1 cellular context compared by ENCODE assay signal in the genomic region with DNA sequence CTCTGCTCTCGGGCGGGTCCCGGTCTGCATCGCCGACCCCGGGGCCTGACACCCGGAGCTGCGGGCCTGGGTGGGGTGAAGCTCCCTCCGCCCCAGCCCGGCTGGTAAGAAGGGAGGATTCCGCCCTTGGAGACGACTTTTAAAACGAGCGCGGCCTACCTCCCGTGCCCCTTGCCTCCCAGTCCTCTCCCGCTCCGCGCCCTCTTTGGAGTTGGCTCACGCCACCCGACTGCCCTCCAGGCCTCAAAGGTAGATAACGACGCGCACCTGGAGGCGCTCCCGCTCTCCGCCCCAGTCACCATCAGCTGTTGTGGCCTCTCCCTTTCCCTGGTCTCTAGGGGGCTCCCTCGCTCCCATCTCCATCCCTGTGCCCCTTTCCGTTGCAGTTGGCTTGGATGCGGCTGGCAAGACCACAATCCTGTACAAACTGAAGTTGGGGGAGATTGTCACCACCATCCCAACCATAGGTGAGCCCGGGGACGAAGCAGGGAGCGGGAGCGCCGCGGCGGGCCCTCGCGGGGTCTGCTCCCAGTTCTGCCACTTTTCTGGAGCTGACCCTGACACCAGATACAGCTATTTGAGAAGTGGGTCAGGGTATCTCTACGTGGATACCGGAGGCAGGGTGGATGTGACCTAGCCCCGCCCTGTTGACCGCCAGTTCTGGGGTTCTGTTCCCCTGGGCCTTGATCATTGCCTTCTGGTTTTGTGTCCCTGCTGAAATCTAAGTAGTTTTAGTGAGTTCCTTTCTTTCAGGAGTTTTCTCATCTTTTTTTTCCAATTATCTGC.
A peak's percentile ranks its signal among the peaks of the same experiment; 100 is the strongest.
TF ChIP-seq lines count a peak whose summit lies in the region.

No MANE protein-coding gene starts in this region.

TF ChIP-seq in HepG2, 621 proteins besides CTCF, POLR2A, EP300 and RAD21 (continued from another document and continues in another):
- TF ChIP-seq, protein P1, sequence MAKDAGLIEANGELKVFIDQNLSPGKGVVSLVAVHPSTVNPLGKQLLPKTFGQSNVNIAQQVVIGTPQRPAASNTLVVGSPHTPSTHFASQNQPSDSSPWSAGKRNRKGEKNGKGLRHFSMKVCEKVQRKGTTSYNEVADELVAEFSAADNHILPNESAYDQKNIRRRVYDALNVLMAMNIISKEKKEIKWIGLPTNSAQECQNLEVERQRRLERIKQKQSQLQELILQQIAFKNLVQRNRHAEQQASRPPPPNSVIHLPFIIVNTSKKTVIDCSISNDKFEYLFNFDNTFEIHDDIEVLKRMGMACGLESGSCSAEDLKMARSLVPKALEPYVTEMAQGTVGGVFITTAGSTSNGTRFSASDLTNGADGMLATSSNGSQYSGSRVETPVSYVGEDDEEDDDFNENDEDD (CRISPR knock-in tag; IDR thresholded peaks at IDR 0.05; ENCODE audit: borderline replicate concordance): peak; percentile 76; the same call in 1 of the 2 replicates
- TF ChIP-seq, protein P2, sequence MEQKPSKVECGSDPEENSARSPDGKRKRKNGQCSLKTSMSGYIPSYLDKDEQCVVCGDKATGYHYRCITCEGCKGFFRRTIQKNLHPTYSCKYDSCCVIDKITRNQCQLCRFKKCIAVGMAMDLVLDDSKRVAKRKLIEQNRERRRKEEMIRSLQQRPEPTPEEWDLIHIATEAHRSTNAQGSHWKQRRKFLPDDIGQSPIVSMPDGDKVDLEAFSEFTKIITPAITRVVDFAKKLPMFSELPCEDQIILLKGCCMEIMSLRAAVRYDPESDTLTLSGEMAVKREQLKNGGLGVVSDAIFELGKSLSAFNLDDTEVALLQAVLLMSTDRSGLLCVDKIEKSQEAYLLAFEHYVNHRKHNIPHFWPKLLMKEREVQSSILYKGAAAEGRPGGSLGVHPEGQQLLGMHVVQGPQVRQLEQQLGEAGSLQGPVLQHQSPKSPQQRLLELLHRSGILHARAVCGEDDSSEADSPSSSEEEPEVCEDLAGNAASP (CRISPR knock-in tag; IDR thresholded peaks at IDR 0.05; ENCODE audit: borderline replicate concordance): peak; percentile 53
- no peak for TF ChIP-seq ATAD3A (CRISPR knock-in tag; IDR thresholded peaks at IDR 0.05)
- no peak for TF ChIP-seq SETDB1 (CRISPR knock-in tag; IDR thresholded peaks at IDR 0.05; ENCODE audit: borderline replicate concordance)
- no peak for TF ChIP-seq ETV5 (CRISPR knock-in tag; IDR thresholded peaks at IDR 0.05; ENCODE audit: borderline replicate concordance)
- TF ChIP-seq NR3C1 (CRISPR knock-in tag; IDR thresholded peaks at IDR 0.05): no peak
- peak; percentile 18; the same call in 1 of the 2 replicates for TF ChIP-seq ETV6 (CRISPR knock-in tag; conservative IDR thresholded peaks at IDR 0.05)
- no peak for TF ChIP-seq BRD4 (CRISPR knock-in tag; IDR thresholded peaks at IDR 0.05)
- TF ChIP-seq CREB1 (IDR thresholded peaks at IDR 0.05): no peak
- TF ChIP-seq CREB1 (CRISPR knock-in tag; IDR thresholded peaks at IDR 0.05): peak; percentile 51
- no peak for TF ChIP-seq U2AF2 (IDR thresholded peaks at IDR 0.05; ENCODE audit: low read depth, low read length)
- no peak for TF ChIP-seq ZNF543 (CRISPR knock-in tag; IDR thresholded peaks at IDR 0.05)
- no peak for TF ChIP-seq HIC2 (CRISPR knock-in tag; IDR thresholded peaks at IDR 0.05; ENCODE audit: low read depth)
- TF ChIP-seq MYC (CRISPR knock-in tag; IDR thresholded peaks at IDR 0.05; ENCODE audit: borderline replicate concordance): peak; percentile 31; the same call in 1 of the 2 replicates
- TF ChIP-seq HNF1A (IDR thresholded peaks at IDR 0.05; ENCODE audit: low read depth): no peak
- no peak for TF ChIP-seq HNF1A (CRISPR knock-in tag; IDR thresholded peaks at IDR 0.05; ENCODE audit: borderline replicate concordance)
- no peak for TF ChIP-seq ZNF383 (CRISPR knock-in tag; IDR thresholded peaks at IDR 0.05; ENCODE audit: borderline replicate concordance)
- TF ChIP-seq, protein P3, sequence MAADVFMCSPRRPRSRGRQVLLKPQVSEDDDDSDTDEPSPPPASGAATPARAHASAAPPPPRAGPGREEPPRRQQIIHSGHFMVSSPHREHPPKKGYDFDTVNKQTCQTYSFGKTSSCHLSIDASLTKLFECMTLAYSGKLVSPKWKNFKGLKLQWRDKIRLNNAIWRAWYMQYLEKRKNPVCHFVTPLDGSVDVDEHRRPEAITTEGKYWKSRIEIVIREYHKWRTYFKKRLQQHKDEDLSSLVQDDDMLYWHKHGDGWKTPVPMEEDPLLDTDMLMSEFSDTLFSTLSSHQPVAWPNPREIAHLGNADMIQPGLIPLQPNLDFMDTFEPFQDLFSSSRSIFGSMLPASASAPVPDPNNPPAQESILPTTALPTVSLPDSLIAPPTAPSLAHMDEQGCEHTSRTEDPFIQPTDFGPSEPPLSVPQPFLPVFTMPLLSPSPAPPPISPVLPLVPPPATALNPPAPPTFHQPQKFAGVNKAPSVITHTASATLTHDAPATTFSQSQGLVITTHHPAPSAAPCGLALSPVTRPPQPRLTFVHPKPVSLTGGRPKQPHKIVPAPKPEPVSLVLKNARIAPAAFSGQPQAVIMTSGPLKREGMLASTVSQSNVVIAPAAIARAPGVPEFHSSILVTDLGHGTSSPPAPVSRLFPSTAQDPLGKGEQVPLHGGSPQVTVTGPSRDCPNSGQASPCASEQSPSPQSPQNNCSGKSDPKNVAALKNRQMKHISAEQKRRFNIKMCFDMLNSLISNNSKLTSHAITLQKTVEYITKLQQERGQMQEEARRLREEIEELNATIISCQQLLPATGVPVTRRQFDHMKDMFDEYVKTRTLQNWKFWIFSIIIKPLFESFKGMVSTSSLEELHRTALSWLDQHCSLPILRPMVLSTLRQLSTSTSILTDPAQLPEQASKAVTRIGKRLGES (CRISPR knock-in tag; IDR thresholded peaks at IDR 0.05; ENCODE audit: borderline replicate concordance): no peak
- peak; percentile 34 for TF ChIP-seq AGO2 (optimal IDR thresholded peaks at IDR 0.05; ENCODE audit: low read depth, low read length)
- TF ChIP-seq ZNF17 (CRISPR knock-in tag; IDR thresholded peaks at IDR 0.05): no peak
- TF ChIP-seq ZNF331 (CRISPR knock-in tag; IDR thresholded peaks at IDR 0.05): peak; percentile 53; the same call in 1 of the 2 replicates
- TF ChIP-seq TOE1 (CRISPR knock-in tag; IDR thresholded peaks at IDR 0.05): no peak
- no peak for TF ChIP-seq NR2C2 (CRISPR knock-in tag; IDR thresholded peaks at IDR 0.05; ENCODE audit: borderline replicate concordance)
- 0 out of 2 replicates have a peak, but pooled peaks have one; percentile 27 for TF ChIP-seq ZBTB44 (CRISPR knock-in tag; IDR thresholded peaks at IDR 0.05)
- peak; percentile 59 for TF ChIP-seq STAG1 (CRISPR knock-in tag; IDR thresholded peaks at IDR 0.05)
- TF ChIP-seq ZNF782 (CRISPR knock-in tag; IDR thresholded peaks at IDR 0.05; ENCODE audit: borderline replicate concordance): no peak
- TF ChIP-seq HMG20B (CRISPR knock-in tag; conservative IDR thresholded peaks at IDR 0.05): no peak
- TF ChIP-seq ONECUT2 (CRISPR knock-in tag; IDR thresholded peaks at IDR 0.05): no peak
- no peak for TF ChIP-seq KDM6A (CRISPR knock-in tag; IDR thresholded peaks at IDR 0.05; ENCODE audit: low read depth)
- no peak for TF ChIP-seq KLF16 (CRISPR knock-in tag; IDR thresholded peaks at IDR 0.05)
- no peak for TF ChIP-seq MEIS2 (CRISPR knock-in tag; IDR thresholded peaks at IDR 0.05)
- no peak for TF ChIP-seq NR2F6 (IDR thresholded peaks at IDR 0.05)
- TF ChIP-seq NR2F6 (CRISPR knock-in tag; IDR thresholded peaks at IDR 0.05): peak; percentile 26; the same call in 1 of the 2 replicates
- TF ChIP-seq TIGD3 (CRISPR knock-in tag; IDR thresholded peaks at IDR 0.05; ENCODE audit: borderline replicate concordance): no peak
- TF ChIP-seq MEF2D (CRISPR knock-in tag; IDR thresholded peaks at IDR 0.05): peak; percentile 53
- no peak for TF ChIP-seq RFXANK (CRISPR knock-in tag; IDR thresholded peaks at IDR 0.05)
- TF ChIP-seq ZGPAT (CRISPR knock-in tag; IDR thresholded peaks at IDR 0.05): no peak
- TF ChIP-seq, protein P4, sequence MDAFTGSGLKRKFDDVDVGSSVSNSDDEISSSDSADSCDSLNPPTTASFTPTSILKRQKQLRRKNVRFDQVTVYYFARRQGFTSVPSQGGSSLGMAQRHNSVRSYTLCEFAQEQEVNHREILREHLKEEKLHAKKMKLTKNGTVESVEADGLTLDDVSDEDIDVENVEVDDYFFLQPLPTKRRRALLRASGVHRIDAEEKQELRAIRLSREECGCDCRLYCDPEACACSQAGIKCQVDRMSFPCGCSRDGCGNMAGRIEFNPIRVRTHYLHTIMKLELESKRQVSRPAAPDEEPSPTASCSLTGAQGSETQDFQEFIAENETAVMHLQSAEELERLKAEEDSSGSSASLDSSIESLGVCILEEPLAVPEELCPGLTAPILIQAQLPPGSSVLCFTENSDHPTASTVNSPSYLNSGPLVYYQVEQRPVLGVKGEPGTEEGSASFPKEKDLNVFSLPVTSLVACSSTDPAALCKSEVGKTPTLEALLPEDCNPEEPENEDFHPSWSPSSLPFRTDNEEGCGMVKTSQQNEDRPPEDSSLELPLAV (CRISPR knock-in tag; conservative IDR thresholded peaks at IDR 0.05; ENCODE audit: low read depth): no peak
- TF ChIP-seq ZNF619 (CRISPR knock-in tag; IDR thresholded peaks at IDR 0.05): peak; percentile 58; the same call in 1 of the 2 replicates
